In genomic region chr12:65189028-65189718, GRCh38 we compare ENCODE assay signal across 11 cellular contexts. TPM values are rescaled to one million over a fixed set of nuclear protein-coding genes. Genes with fewer than 3 reads are reported as not detected.
DNase-seq lines count a peak whose midpoint lies in the region; ATAC-seq and TF ChIP-seq lines count a peak whose summit lies in the region.
"Had no signal": no experiment of that assay in that cellular context is flagged by ENCODE, and none has a peak within 500 bp of the region (broad histone marks: within the 10 kb centered on the region; RNA-seq: fewer than 3 reads in every experiment).

No MANE protein-coding gene starts in this region.

- ATAC-seq in GM19395 (IDR thresholded peaks at IDR 0.05; ENCODE audit: unreplicated experiment) (peak; percentile 98), HG02852 (IDR thresholded peaks at IDR 0.05; ENCODE audit: unreplicated experiment) (peak; percentile 96), HG03575 (IDR thresholded peaks at IDR 0.05; ENCODE audit: extremely low read depth, insufficient number of reproducible peaks, low FRiP score, unreplicated experiment) (peak; percentile 85)

- TF ChIP-seq CTCF in Peyer's patch (IDR thresholded peaks at IDR 0.05), result no peak
- no peak for TF ChIP-seq CTCF in osteocyte (IDR thresholded peaks at IDR 0.05)

- H3K9me3 ChIP-seq in Peyer's patch, result no peaks in the 10 kb centered on the region

- peaks cover 2% of the 10 kb centered on the region for H3K36me3 Mint-ChIP-seq in osteocyte (ENCODE audit: unreplicated experiment)

- no peak for TF ChIP-seq POLR2A in Peyer's patch (IDR thresholded peaks at IDR 0.05)

- H3K27ac Mint-ChIP-seq in osteocyte (ENCODE audit: unreplicated experiment), result no peak overlapping the region
- H3K27ac Mint-ChIP-seq: progenitor cell of endocrine pancreas had no signal

- H3K4me3 Mint-ChIP-seq in osteocyte (ENCODE audit: unreplicated experiment), result no peak overlapping the region

- H3K27me3 Mint-ChIP-seq in osteocyte (ENCODE audit: unreplicated experiment), result no peaks in the 10 kb centered on the region
- H3K27me3 Mint-ChIP-seq: progenitor cell of endocrine pancreas had no signal

- H3K4me1 Mint-ChIP-seq in osteocyte (ENCODE audit: unreplicated experiment), result peaks cover 2% of the 10 kb centered on the region

- DNase-seq in Peyer's patch, result no peak
- DNase-seq in stimulated activated CD4-positive, alpha-beta T cell treated with anti-CD3 and anti-CD28 coated beads, Interleukin-2, amount 100 ng/mL, for 24 hours, result no peak
- DNase-seq in osteocyte (ENCODE audit: extremely low spot score, unreplicated experiment), result no peak
- DNase-seq in T-helper 1 cell, result no peak
- DNase-seq: kidney had no signal

- peak overlapping the region; percentile 44; the same call in 1 of the 2 replicates for H3K4me3 ChIP-seq in GM08714 (ENCODE audit: low read length)
- no peak overlapping the region for H3K4me3 ChIP-seq in Peyer's patch

- H3K36me3 ChIP-seq in Peyer's patch, result no peaks in the 10 kb centered on the region

- no peaks in the 10 kb centered on the region for H3K27me3 ChIP-seq in Peyer's patch

- peaks cover 0 to 16% (median 6%) of the 10 kb centered on the region in 4 donors for H3K4me1 ChIP-seq in Peyer's patch

- H3K27ac ChIP-seq in Peyer's patch, result no peak overlapping the region
- H3K27ac ChIP-seq: epithelial cell of prostate had no signal

- H3K9me3 Mint-ChIP-seq in osteocyte (ENCODE audit: unreplicated experiment), result no peaks in the 10 kb centered on the region

RNA-seq across cellular contexts. Expression of gene LEMD3, which starts 19.8 kb away (rescaled TPM):
- 10 to 100 TPM; 17.9 to 51.7 (median 44.3) TPM for total RNA-seq in Peyer's patch
- 27.2 and 27.5 TPM in 2 replicates for total RNA-seq in osteocyte
